9 cellular contexts compared by ENCODE assay signal in genomic region chr15:39786444-39787056, GRCh38. TPM values are rescaled to one million over a fixed set of nuclear protein-coding genes. Genes with fewer than 3 reads are reported as not detected.
DNase-seq lines count a peak whose midpoint lies in the region; ATAC-seq and TF ChIP-seq lines count a peak whose summit lies in the region.
"Had no signal": no experiment of that assay in that cellular context is flagged by ENCODE, and none has a peak within 500 bp of the region (broad histone marks: within the 10 kb centered on the region; RNA-seq: fewer than 3 reads in every experiment).

No MANE protein-coding gene starts in this region.

- H3K9me2 ChIP-seq in Loucy (replicated peaks; ENCODE audit: low read depth, low read length), result no peaks in the 10 kb centered on the region

- ATAC-seq in HG02973 (IDR thresholded peaks at IDR 0.05; ENCODE audit: unreplicated experiment), result no peak

- H3K27me3 Mint-ChIP-seq in activated CD4-positive, alpha-beta memory T cell treated with anti-CD3 and anti-CD28 coated beads, Interleukin-2, amount 10 ng/mL, durations not matched to agents 7 days and 5 days, result no peaks in the 10 kb centered on the region

- peak overlapping the region; percentile 81 for H3K4me3 ChIP-seq in Loucy (ENCODE audit: low read length, poor library complexity, severe bottlenecking)
- H3K4me3 ChIP-seq in epithelial cell of esophagus (ENCODE audit: low read length), result no peak overlapping the region
- no peak overlapping the region for H3K4me3 ChIP-seq in osteoblast (ENCODE audit: insufficient read depth, low read length)
- H3K4me3 ChIP-seq: BLaER1 had no signal

- no peak overlapping the region for H3K27ac Mint-ChIP-seq in activated CD4-positive, alpha-beta memory T cell treated with anti-CD3 and anti-CD28 coated beads, Interleukin-2, amount 10 ng/mL, durations not matched to agents 7 days and 5 days

- H3K4me3 Mint-ChIP-seq in activated CD4-positive, alpha-beta memory T cell treated with anti-CD3 and anti-CD28 coated beads, Interleukin-2, amount 10 ng/mL, durations not matched to agents 7 days and 5 days, result no peak overlapping the region

- H3K9me3 ChIP-seq in Loucy (ENCODE audit: insufficient read depth, low read depth, low read length), result no peaks in the 10 kb centered on the region
- H3K9me3 ChIP-seq in osteoblast (ENCODE audit: low read depth, low read length), result no peaks in the 10 kb centered on the region
- H3K9me3 ChIP-seq: BLaER1 had no signal

- H3K27ac ChIP-seq in osteoblast (ENCODE audit: low read depth, low read length), result no peak overlapping the region
- H3K27ac ChIP-seq: BLaER1 had no signal

- H3K27me3 ChIP-seq in Loucy (ENCODE audit: insufficient read depth, low read length, poor library complexity, severe bottlenecking), result no peaks in the 10 kb centered on the region
- H3K27me3 ChIP-seq in osteoblast (ENCODE audit: insufficient read depth, low read length), result no peaks in the 10 kb centered on the region
- H3K27me3 ChIP-seq: BLaER1 had no signal

- peaks cover 3% of the 10 kb centered on the region for H3K36me3 Mint-ChIP-seq in activated CD4-positive, alpha-beta memory T cell treated with anti-CD3 and anti-CD28 coated beads, Interleukin-2, amount 10 ng/mL, durations not matched to agents 7 days and 5 days (ENCODE audit: low read depth)

- H3K36me3 ChIP-seq in Loucy (ENCODE audit: insufficient read depth, low read length), result no peaks in the 10 kb centered on the region
- H3K36me3 ChIP-seq in osteoblast (ENCODE audit: insufficient read depth, low read length), result no peaks in the 10 kb centered on the region
- H3K36me3 ChIP-seq: BLaER1 had no signal

- no peaks in the 10 kb centered on the region for H4K20me1 ChIP-seq in Loucy (ENCODE audit: insufficient read depth, low read length, poor library complexity, severe bottlenecking)
- no peaks in the 10 kb centered on the region for H4K20me1 ChIP-seq in osteoblast (ENCODE audit: insufficient read depth, low read length)
- H4K20me1 ChIP-seq: BLaER1 had no signal

- peak overlapping the region; percentile 28 for H3K9ac ChIP-seq in Loucy (ENCODE audit: low read depth, low read length, poor library complexity, severe bottlenecking)
- H3K9ac ChIP-seq: BLaER1 had no signal

- peak overlapping the region; percentile 86 for H3K4me2 ChIP-seq in Loucy (ENCODE audit: low read depth, low read length, poor library complexity, severe bottlenecking)
- H3K4me2 ChIP-seq in osteoblast (ENCODE audit: insufficient read depth, low read length), result peak overlapping the region; percentile 12

- H3K79me2 ChIP-seq in Loucy (ENCODE audit: insufficient read depth, low read length) (peaks cover 27% of the 10 kb centered on the region), osteoblast (ENCODE audit: insufficient read depth, low read length) (peaks cover 24% of the 10 kb centered on the region)

- H3K4me1 ChIP-seq in Loucy (ENCODE audit: insufficient read depth, low read length, poor library complexity, severe bottlenecking) (peaks cover 74% of the 10 kb centered on the region), osteoblast (ENCODE audit: insufficient read depth, low read length) (peaks cover 64% of the 10 kb centered on the region)

- no peaks in the 10 kb centered on the region for H3K9me3 Mint-ChIP-seq in activated CD4-positive, alpha-beta memory T cell treated with anti-CD3 and anti-CD28 coated beads, Interleukin-2, amount 10 ng/mL, durations not matched to agents 7 days and 5 days

- CTCF ChIA-PET in activated CD4-positive, alpha-beta memory T cell treated with anti-CD3 and anti-CD28 coated beads, Interleukin-2, amount 10 ng/mL, durations not matched to agents 7 days and 5 days (lab: Charles Lee), result interaction anchor here (0.7 to 2.5 kb wide), 7 partner anchors 13 to 492 kb away, joined by 3 to 12 read pairs (median 3); no protein-coding TSS in a partner anchor

- H3K4me1 Mint-ChIP-seq in activated CD4-positive, alpha-beta memory T cell treated with anti-CD3 and anti-CD28 coated beads, Interleukin-2, amount 10 ng/mL, durations not matched to agents 7 days and 5 days, result peaks cover 52% of the 10 kb centered on the region

- H3F3A ChIP-seq in Loucy (ENCODE audit: low read depth), result no peaks in the 10 kb centered on the region

- no peak overlapping the region for H2AFZ ChIP-seq in Loucy (ENCODE audit: low read length)
- H2AFZ ChIP-seq in osteoblast (ENCODE audit: low read length), result no peak overlapping the region

- POLR2A ChIA-PET in activated CD4-positive, alpha-beta memory T cell treated with anti-CD3 and anti-CD28 coated beads, Interleukin-2, amount 10 ng/mL, durations not matched to agents 7 days and 5 days (lab: Charles Lee), result no interaction called here

- DNase-seq in NCI-H510A treated with DMSO at 0.1 percent for 48 hours (lab: John Stamatoyannopoulos, UW), result peak; percentile 50
- DNase-seq in NCI-H510A (lab: John Stamatoyannopoulos, UW), result no peak
- peak; percentile 76 for DNase-seq in RKO (ENCODE audit: low spot score)
- peak; percentile 65 for DNase-seq in epithelial cell of esophagus (ENCODE audit: low read depth)
- peak; percentile 71 for DNase-seq in osteoblast (ENCODE audit: insufficient read length, low spot score, missing footprints)
- DNase-seq in activated CD4-positive, alpha-beta memory T cell treated with anti-CD3 and anti-CD28 coated beads, Interleukin-2, amount 10 ng/mL, durations not matched to agents 7 days and 5 days, result no peak

- TF ChIP-seq CTCF in Loucy (conservative IDR thresholded peaks at IDR 0.05; ENCODE audit: low read length) (peak; percentile 74), epithelial cell of esophagus (IDR thresholded peaks at IDR 0.05; ENCODE audit: insufficient read depth, low read depth, low read length, missing control alignments) (peak; percentile 53), osteoblast (IDR thresholded peaks at IDR 0.05; ENCODE audit: extremely low read depth, low read depth, low read length) (peak; percentile 59)

RNA-seq across cellular contexts. Expression of gene FSIP1, which starts 3.9 kb away (rescaled TPM):
- total RNA-seq in osteoblast, result 2.1 and 3.6 TPM in 2 replicates
- under 1 TPM; 0.58 to 0.88 TPM for total RNA-seq in activated CD4-positive, alpha-beta memory T cell treated with anti-CD3 and anti-CD28 coated beads, Interleukin-2, amount 10 ng/mL, durations not matched to agents 7 days and 5 days

Comparison
In these comparisons a context has a peak if more than half of its experiments do, and no peak if none do; other contexts are left out.
1. DNase-seq: peak in NCI-H510A treated with DMSO at 0.1 percent for 48 hours (single experiment), RKO (single experiment), epithelial cell of esophagus (single experiment) and osteoblast (single experiment); none in NCI-H510A (single experiment) and activated CD4-positive, alpha-beta memory T cell treated with anti-CD3 and anti-CD28 coated beads, Interleukin-2, amount 10 ng/mL, durations not matched to agents 7 days and 5 days (single experiment).
2. Peak in every context shown above with its lines, with median percentiles within 50 percentile points of each other: CTCF ChIP-seq.